Comparison of ENCODE assay signal across 8 cellular contexts in genomic region chr1:248841702-248842395, GRCh38. TPM values are rescaled to one million over a fixed set of nuclear protein-coding genes. Genes with fewer than 3 reads are reported as not detected.
DNase-seq lines count a peak whose midpoint lies in the region; ATAC-seq, FAIRE-seq and TF ChIP-seq lines count a peak whose summit lies in the region.

No MANE protein-coding gene starts in this region.

- H2BK15ac ChIP-seq in H1 (ENCODE audit: low read length) = no peak overlapping the region

- peak overlapping the region; percentile 73 for H3K27ac ChIP-seq in AG04450 (ENCODE audit: low read depth, low read length)
- H3K27ac ChIP-seq in SK-N-SH (ENCODE audit: low read depth in 2 of 2, low read length in 1 of 2) = peak overlapping the region; percentile 26 to 49
- H3K27ac ChIP-seq in H1 (ENCODE audit: low read depth, low read length) = no peak overlapping the region

- no peak overlapping the region for H3K18ac ChIP-seq in H1 (ENCODE audit: extremely low read depth, low read length)

- DNase-seq in AG04450 (ENCODE audit: low read depth, low spot score) (no peak), GM10248 (ENCODE audit: extremely low spot score) (no peak), SK-N-SH (no peak), H1 (ENCODE audit: low read depth in 1 of 2, low spot score in 2 of 2) (peak in 1 of 2 experiments; percentile 70), neural crest cell (ENCODE audit: low read depth, low spot score) (peak; percentile 30), GM19238 (ENCODE audit: insufficient read length, low spot score) (no peak)

- peaks cover 9 to 12% of the 10 kb centered on the region in 2 experiments; a peak in 3 of 4 replicates for H3K4me1 ChIP-seq in SK-N-SH (ENCODE audit: control insufficient read depth in 1 of 2, insufficient read depth in 2 of 2, low read depth in 1 of 2, low read length in 1 of 2)
- H3K4me1 ChIP-seq in H1 (replicated peaks in 1 of 4; ENCODE audit: control insufficient read depth in 3 of 4, insufficient read depth in 4 of 4, low read length in 3 of 4) = peaks cover 0 to 5% (median 2%) of the 10 kb centered on the region in 4 experiments; a peak in 3 of 7 replicates

- peak overlapping the region; percentile 76 for H3K4me3 Mint-ChIP-seq in neural crest cell

- no peak overlapping the region for H3K4ac ChIP-seq in H1 (replicated peaks; ENCODE audit: insufficient read length, low read depth, low read length)

- H4K91ac ChIP-seq in H1 (replicated peaks; ENCODE audit: insufficient read length, low read length) = no peak overlapping the region

- WGBS in SK-N-SH (ENCODE audit: low lambda C conversion rate) = 60% methylated on average over 12 of the region's 12 CpGs
- 66% methylated on average over 12 of the region's 12 CpGs; no CpG with 5 or more reads in 1 of the 2 experiments for WGBS in H1 (ENCODE audit: extremely low coverage in 1 of 2, insufficient coverage in 1 of 2, insufficient read length in 1 of 2, insufficient replicate concordance in 2 of 2, low coverage in 1 of 2, low lambda C conversion rate in 2 of 2, missing lambda C conversion rate in 1 of 2), 2 experiments

- H3K27me3 Mint-ChIP-seq in neural crest cell (ENCODE audit: low read depth) = no peaks in the 10 kb centered on the region

- H3K23ac ChIP-seq in H1 (ENCODE audit: insufficient read length) = no peak overlapping the region

- H3K9me3 Mint-ChIP-seq in neural crest cell = no peaks in the 10 kb centered on the region

- TF ChIP-seq EP300 in SK-N-SH (IDR thresholded peaks at IDR 0.05; ENCODE audit: borderline replicate concordance in 1 of 2, low read depth in 1 of 2, low read length in 1 of 2) = no peak
- TF ChIP-seq EP300 in H1 (IDR thresholded peaks at IDR 0.05; ENCODE audit: borderline replicate concordance in 1 of 2, low read depth in 2 of 2, low read length in 2 of 2) = no peak

- H2BK12ac ChIP-seq in H1 (ENCODE audit: low read depth, low read length) = no peak overlapping the region

- peaks cover 21% of the 10 kb centered on the region for H3K4me1 Mint-ChIP-seq in neural crest cell

- TF ChIP-seq RAD21 in SK-N-SH (IDR thresholded peaks at IDR 0.05; ENCODE audit: low read length) = peak; percentile 74
- peak; percentile 80 to 86 for TF ChIP-seq RAD21 in H1 (IDR thresholded peaks at IDR 0.05 in 1 of 2, conservative IDR thresholded peaks at IDR 0.05 in 1 of 2; ENCODE audit: low read depth in 2 of 2, low read length in 2 of 2)

- no peak overlapping the region for H2AK5ac ChIP-seq in H1 (ENCODE audit: low read depth, low read length)

- H3K4me3 ChIP-seq in AG04450 (ENCODE audit: low read depth, low read length) = peak overlapping the region; percentile 15; the same call in 1 of the 2 replicates
- no peak overlapping the region for H3K4me3 ChIP-seq in SK-N-SH (ENCODE audit: low read depth in 2 of 2, low read length in 1 of 2)
- no peak overlapping the region for H3K4me3 ChIP-seq in H1 (ENCODE audit: extremely low read depth in 1 of 4, insufficient read depth in 2 of 4, low read depth in 3 of 4, low read length in 4 of 4)

- no peak overlapping the region for H4K5ac ChIP-seq in H1 (ENCODE audit: insufficient read length, low read depth, low read length)

- CTCF ChIA-PET in AG04450 (lab: Charles Lee) = interaction anchor here (1.0 to 2.6 kb wide), 9 partner anchors 9 to 84 kb away, joined by 3 to 15 read pairs (median 4); partner anchors contain the start of gene ZNF692
- CTCF ChIA-PET in GM10248 (lab: Yijun Ruan, JAX) = interaction anchor here (0.8 to 2.6 kb wide), 15 partner anchors 9 to 85 kb away, joined by 3 to 36 read pairs (median 4); partner anchors contain the start of genes SH3BP5L and ZNF692
- CTCF ChIA-PET in SK-N-SH (lab: Yijun Ruan, JAX) = interaction anchor here (0.7 to 5.1 kb wide), 19 partner anchors 9 to 159 kb away, joined by 3 to 33 read pairs (median 5); partner anchors contain the start of gene ZNF692
- CTCF ChIA-PET in H1 (lab: Charles Lee; ENCODE audit: partially characterized antibody) = interaction anchor here (0.6 to 5.3 kb wide), 26 partner anchors 8 to 1451 kb away, joined by 3 to 58 read pairs (median 6); partner anchors contain the start of genes PGBD2, SH3BP5L and ZNF692

- H2BK5ac ChIP-seq in H1 (ENCODE audit: low read depth, low read length) = 0 out of 2 replicates have a peak overlapping the region, but pooled peaks have one; percentile 19

- no peak overlapping the region for H2BK120ac ChIP-seq in H1 (replicated peaks; ENCODE audit: low read depth, low read length)

- H3K9me3 ChIP-seq in AG04450 (ENCODE audit: control insufficient read depth, insufficient read depth, low read length) (no peaks in the 10 kb centered on the region; the same call in 1 of the 2 replicates), SK-N-SH (no peaks in the 10 kb centered on the region), H1 (ENCODE audit: insufficient read depth in 2 of 2, low read depth in 1 of 2, low read length in 1 of 2) (no peaks in the 10 kb centered on the region)

- ATAC-seq in HG03521 (IDR thresholded peaks at IDR 0.05; ENCODE audit: unreplicated experiment) (no peak), HG02884 (IDR thresholded peaks at IDR 0.05; ENCODE audit: unreplicated experiment) (no peak)

- H3K4me2 ChIP-seq in SK-N-SH (peak overlapping the region; percentile 31; the same call in 1 of the 2 replicates), H1 (ENCODE audit: insufficient read depth in 1 of 2, low read depth in 2 of 2, low read length in 2 of 2) (no peak overlapping the region)

- H4K20me1 ChIP-seq in SK-N-SH (ENCODE audit: insufficient read depth) (no peaks in the 10 kb centered on the region), H1 (replicated peaks in 1 of 2; ENCODE audit: control insufficient read depth in 1 of 2, insufficient read depth in 2 of 2, low read length in 2 of 2) (peaks cover 2 to 8% of the 10 kb centered on the region in 2 experiments)

- no peak overlapping the region for H3K14ac ChIP-seq in H1 (ENCODE audit: insufficient read length)

- H3K56ac ChIP-seq in H1 (replicated peaks; ENCODE audit: insufficient read length, low read depth, low read length) = no peak overlapping the region

- H3K36me3 ChIP-seq in SK-N-SH (replicated peaks in 1 of 2; ENCODE audit: control insufficient read depth in 1 of 2, insufficient read depth in 2 of 2, low read length in 1 of 2) (peaks cover 12 to 21% of the 10 kb centered on the region in 2 experiments), H1 (ENCODE audit: control insufficient read depth in 2 of 4, insufficient read depth in 4 of 4, low read length in 3 of 4) (peaks cover 0 to 13% (median 6%) of the 10 kb centered on the region in 4 experiments; a peak in 5 of 8 replicates)

- no peak overlapping the region for H3K9ac ChIP-seq in SK-N-SH
- H3K9ac ChIP-seq in H1 (replicated peaks in 1 of 4; ENCODE audit: extremely low read depth in 1 of 4, low read depth in 3 of 4, low read length in 3 of 4) = no peak overlapping the region

- H3K79me1 ChIP-seq in H1 (ENCODE audit: low read depth, low read length) = peaks cover 10% of the 10 kb centered on the region

- peaks cover 9% of the 10 kb centered on the region; the same call in 1 of the 2 replicates for H3K23me2 ChIP-seq in H1 (ENCODE audit: low read depth, low read length)

- no peak for TF ChIP-seq POLR2A in H1 (IDR thresholded peaks at IDR 0.05; ENCODE audit: control extremely low read depth in 1 of 2, low read depth in 2 of 2, low read length in 2 of 2)

- H3K36me3 Mint-ChIP-seq in neural crest cell (ENCODE audit: low read depth) = no peaks in the 10 kb centered on the region

- TF ChIP-seq CTCF in AG04450 (IDR thresholded peaks at IDR 0.05; ENCODE audit: low read depth, low read length) = peak; percentile 60
- TF ChIP-seq CTCF in GM10248 (IDR thresholded peaks at IDR 0.05; ENCODE audit: control extremely low read depth, extremely low read depth, low read depth, missing control alignments) = peak; percentile 63
- TF ChIP-seq CTCF in SK-N-SH (IDR thresholded peaks at IDR 0.05) = peak; percentile 73
- peak; percentile 67 to 86 (median 81) for TF ChIP-seq CTCF in H1 (IDR thresholded peaks at IDR 0.05; ENCODE audit: control extremely low read depth in 1 of 3, insufficient read depth in 1 of 3, low read depth in 1 of 3, low read length in 3 of 3)
- peak; percentile 62 for TF ChIP-seq CTCF in neural crest cell (conservative IDR thresholded peaks at IDR 0.05)

- no peak overlapping the region for H3K27ac Mint-ChIP-seq in neural crest cell (ENCODE audit: unreplicated experiment)

- no peak overlapping the region for H2BK20ac ChIP-seq in H1 (ENCODE audit: low read length)

- no peak overlapping the region for H4K8ac ChIP-seq in H1 (ENCODE audit: extremely low read depth, insufficient read depth, low read length)

- POLR2A ChIA-PET in AG04450 (lab: Yijun Ruan, JAX) = interaction anchor here (0.8 to 1.1 kb wide), 2 partner anchors 16 to 17 kb away, joined by 3 read pairs; partner anchors contain the start of gene ZNF692
- POLR2A ChIA-PET in GM10248 (lab: Yijun Ruan, JAX) = no interaction called here
- POLR2A ChIA-PET in SK-N-SH (lab: Yijun Ruan, JAX) = no interaction called here
- POLR2A ChIA-PET in H1 (lab: Charles Lee; ENCODE audit: partially characterized antibody) = interaction anchor here (0.7 to 2.2 kb wide), 5 partner anchors 9 to 66 kb away, joined by 3 to 16 read pairs (median 3); partner anchors contain the start of gene ZNF692

- peaks cover 7% of the 10 kb centered on the region for H3F3A ChIP-seq in SK-N-SH (replicated peaks; ENCODE audit: insufficient read depth)

- H3K79me2 ChIP-seq in SK-N-SH (ENCODE audit: insufficient read depth) (peaks cover 57% of the 10 kb centered on the region), H1 (ENCODE audit: control insufficient read depth in 1 of 2, insufficient read depth in 2 of 2, low read length in 2 of 2) (peaks cover 0 to 20% of the 10 kb centered on the region in 2 experiments; a peak in 2 of 4 replicates)

- no peaks in the 10 kb centered on the region for H3K9me2 ChIP-seq in SK-N-SH

- no peak for FAIRE-seq in H1 (lab: Jason Lieb, UNC)

- no peak overlapping the region for H2AFZ ChIP-seq in SK-N-SH (ENCODE audit: low read depth)
- H2AFZ ChIP-seq in H1 (ENCODE audit: low read length) = no peak overlapping the region

- H3K27me3 ChIP-seq in AG04450 (ENCODE audit: control insufficient read depth, insufficient read depth, low read length) = no peaks in the 10 kb centered on the region
- H3K27me3 ChIP-seq in SK-N-SH (ENCODE audit: insufficient read depth) = no peaks in the 10 kb centered on the region
- no peaks in the 10 kb centered on the region for H3K27me3 ChIP-seq in H1 (replicated peaks in 1 of 4; ENCODE audit: control insufficient read depth in 3 of 4, extremely low read depth in 1 of 4, insufficient read depth in 3 of 4, low read length in 3 of 4)

RNA-seq across cellular contexts. Expression of gene ZNF672, which starts 3.8 kb away (rescaled TPM):
- polyA plus RNA-seq in AG04450 (2011; rRNA removed) (9.1 and 10.9 TPM in 2 replicates), SK-N-SH (2012; rRNA removed) (14.2 and 16.0 TPM in 2 replicates), H1 (2011; rRNA removed) (40.4 and 40.7 TPM in 2 replicates)
- polyA minus RNA-seq in AG04450 (2011; rRNA and poly(A)+ RNA removed) = 9.2 and 14.7 TPM in 2 replicates
- polyA plus RNA-seq in SK-N-SH (2012; cell fraction: cytosol; rRNA removed) = 9.0 and 12.7 TPM in 2 replicates
- polyA plus RNA-seq in SK-N-SH (2012; cell fraction: nucleus; rRNA removed) = 24.5 and 34.1 TPM in 2 replicates
- 28.4 and 30.7 TPM in 2 replicates for total RNA-seq in H1 (2021; fragmentation: NEBNext Ultra II Directional; extraction: Animal tissue kit (Norgen Biotek cat#: 25700))
- polyA plus RNA-seq in H1 (2011; cell fraction: cytosol; rRNA removed) = 29.5 TPM
- 25.3 TPM for polyA plus RNA-seq in H1 (2011; cell fraction: nucleus; rRNA removed)
- 15.9 to 22.8 TPM (median 20.8 TPM) in 4 replicates for polyA plus RNA-seq in H1 (2012, experiment 1 of 2)
- 31.7 TPM for polyA plus RNA-seq in H1 (2012, experiment 2 of 2)
- polyA plus RNA-seq in H1 (2013, experiment 1 of 2) = 17.9 TPM
- polyA plus RNA-seq in H1 (2013, experiment 2 of 2) = 18.5 TPM
- 27.1 and 34.9 TPM in 2 replicates for polyA minus RNA-seq in H1 (2011; rRNA and poly(A)+ RNA removed)
- 26.9 TPM for polyA minus RNA-seq in H1 (2011; cell fraction: cytosol; rRNA and poly(A)+ RNA removed)
- 29.5 TPM for polyA minus RNA-seq in H1 (2011; cell fraction: nucleus; rRNA and poly(A)+ RNA removed)
- total RNA-seq in neural crest cell = 44.4 and 46.8 TPM in 2 replicates

RNA-seq across cellular contexts. Expression of gene SH3BP5L, which starts 16.1 kb away (rescaled TPM):
- polyA plus RNA-seq in AG04450 (2011; rRNA removed) (15.3 and 16.6 TPM in 2 replicates), SK-N-SH (2012; rRNA removed) (32.1 and 37.3 TPM in 2 replicates), H1 (2011; rRNA removed) (20.2 and 29.7 TPM in 2 replicates)
- 17.7 and 21.6 TPM in 2 replicates for polyA minus RNA-seq in AG04450 (2011; rRNA and poly(A)+ RNA removed)
- polyA plus RNA-seq in SK-N-SH (2012; cell fraction: cytosol; rRNA removed) = 16.7 and 25.0 TPM in 2 replicates
- 57.5 and 58.1 TPM in 2 replicates for polyA plus RNA-seq in SK-N-SH (2012; cell fraction: nucleus; rRNA removed)
- total RNA-seq in H1 (2021; fragmentation: NEBNext Ultra II Directional; extraction: Animal tissue kit (Norgen Biotek cat#: 25700)) = 27.9 and 28.4 TPM in 2 replicates
- polyA plus RNA-seq in H1 (2011; cell fraction: cytosol; rRNA removed) = 27.2 TPM
- polyA plus RNA-seq in H1 (2011; cell fraction: nucleus; rRNA removed) = 32.9 TPM
- polyA plus RNA-seq in H1 (2012, experiment 1 of 2) = 14.2 to 20.1 TPM (median 19.1 TPM) in 4 replicates
- 18.1 TPM for polyA plus RNA-seq in H1 (2012, experiment 2 of 2)
- polyA plus RNA-seq in H1 (2013, experiment 1 of 2) = 14.2 TPM
- 13.8 TPM for polyA plus RNA-seq in H1 (2013, experiment 2 of 2)
- polyA minus RNA-seq in H1 (2011; rRNA and poly(A)+ RNA removed) = 15.4 and 21.6 TPM in 2 replicates
- 13.0 TPM for polyA minus RNA-seq in H1 (2011; cell fraction: cytosol; rRNA and poly(A)+ RNA removed)
- 24.4 TPM for polyA minus RNA-seq in H1 (2011; cell fraction: nucleus; rRNA and poly(A)+ RNA removed)
- 26.9 and 28.9 TPM in 2 replicates for total RNA-seq in neural crest cell

RNA-seq across cellular contexts. Expression of gene ZNF692, which starts 17.0 kb away (rescaled TPM):
- polyA plus RNA-seq in AG04450 (2011; rRNA removed) (12.7 and 14.6 TPM in 2 replicates), SK-N-SH (2012; rRNA removed) (47.0 and 62.9 TPM in 2 replicates), H1 (2011; rRNA removed) (52.3 and 55.8 TPM in 2 replicates)
- polyA minus RNA-seq in AG04450 (2011; rRNA and poly(A)+ RNA removed) = 4.3 and 6.3 TPM in 2 replicates
- 8.9 and 14.8 TPM in 2 replicates for polyA plus RNA-seq in SK-N-SH (2012; cell fraction: cytosol; rRNA removed)
- polyA plus RNA-seq in SK-N-SH (2012; cell fraction: nucleus; rRNA removed) = 466 and 588 TPM in 2 replicates
- 38.4 and 39.7 TPM in 2 replicates for total RNA-seq in H1 (2021; fragmentation: NEBNext Ultra II Directional; extraction: Animal tissue kit (Norgen Biotek cat#: 25700))
- polyA plus RNA-seq in H1 (2011; cell fraction: cytosol; rRNA removed) = 75.0 TPM
- 255 TPM for polyA plus RNA-seq in H1 (2011; cell fraction: nucleus; rRNA removed)
- 47.8 to 62.3 TPM (median 56.6 TPM) in 4 replicates for polyA plus RNA-seq in H1 (2012, experiment 1 of 2)
- 42.7 TPM for polyA plus RNA-seq in H1 (2012, experiment 2 of 2)
- 30.6 TPM for polyA plus RNA-seq in H1 (2013, experiment 1 of 2)
- polyA plus RNA-seq in H1 (2013, experiment 2 of 2) = 26.0 TPM
- 12.5 and 15.3 TPM in 2 replicates for polyA minus RNA-seq in H1 (2011; rRNA and poly(A)+ RNA removed)
- polyA minus RNA-seq in H1 (2011; cell fraction: cytosol; rRNA and poly(A)+ RNA removed) = 12.3 TPM
- polyA minus RNA-seq in H1 (2011; cell fraction: nucleus; rRNA and poly(A)+ RNA removed) = 40.6 TPM
- 72.5 and 72.8 TPM in 2 replicates for total RNA-seq in neural crest cell

Comparison
In these comparisons a context has a peak if more than half of its experiments do, and no peak if none do; other contexts are left out.
1. POLR2A ChIA-PET loops: an anchor here in AG04450 (0.8 to 1.1 kb wide) and H1 (0.7 to 2.2 kb wide); none called in GM10248 and SK-N-SH.